Comparison of ENCODE assay signal across 8 cellular contexts in genomic region chr9:34701769-34702736, GRCh38. TPM values are rescaled to one million over a fixed set of nuclear protein-coding genes. Genes with fewer than 3 reads are reported as not detected.
DNase-seq lines count a peak whose midpoint lies in the region; ATAC-seq and TF ChIP-seq lines count a peak whose summit lies in the region.

No MANE protein-coding gene starts in this region.

- intact Hi-C loops in head of caudate nucleus (cut with DNase I): loop anchor here (5.0 kb wide), 1 partner anchor 40 kb away; the partner anchor contains the start of gene CCL27
- intact Hi-C loops in testis (cut with DNase I; ENCODE audit: low total_unique reads): loop anchor here (10.0 kb wide), 1 partner anchor 87 kb away; the partner anchor contains the start of gene RPP25L

- H3K4me1 ChIP-seq in BLaER1 (peaks cover 9% of the 10 kb centered on the region; the same call in 1 of the 2 replicates), Loucy (ENCODE audit: insufficient read depth, low read length, poor library complexity, severe bottlenecking) (no peaks in the 10 kb centered on the region), osteoblast (ENCODE audit: insufficient read depth, low read length) (peaks cover 3% of the 10 kb centered on the region), testis (no peaks in the 10 kb centered on the region)

- H3K79me2 ChIP-seq in Loucy (ENCODE audit: insufficient read depth, low read length) (no peaks in the 10 kb centered on the region), osteoblast (ENCODE audit: insufficient read depth, low read length) (no peaks in the 10 kb centered on the region)

- WGBS in testis, 2 donors: 1 to 2% methylated on average over 26 to 30 of the region's 30 CpGs

- H3K9me3 ChIP-seq in BLaER1: no peaks in the 10 kb centered on the region
- no peaks in the 10 kb centered on the region for H3K9me3 ChIP-seq in Loucy (ENCODE audit: insufficient read depth, low read depth, low read length)
- no peaks in the 10 kb centered on the region for H3K9me3 ChIP-seq in osteoblast (ENCODE audit: low read depth, low read length)
- no peaks in the 10 kb centered on the region for H3K9me3 ChIP-seq in testis

- H4K20me1 ChIP-seq in BLaER1 (no peaks in the 10 kb centered on the region), Loucy (ENCODE audit: insufficient read depth, low read length, poor library complexity, severe bottlenecking) (no peaks in the 10 kb centered on the region), osteoblast (ENCODE audit: insufficient read depth, low read length) (no peaks in the 10 kb centered on the region)

- H3K9ac ChIP-seq in BLaER1 (peak overlapping the region; percentile 51; the same call in 1 of the 2 replicates), Loucy (ENCODE audit: low read depth, low read length, poor library complexity, severe bottlenecking) (no peak overlapping the region)

- DNase-seq in SKM-1 treated with dmso at 0.1 percent for 144 hours (lab: John Stamatoyannopoulos, UW; ENCODE audit: unreplicated experiment): peak; percentile 74
- DNase-seq in activated naive CD8-positive, alpha-beta T cell treated with anti-CD3 and anti-CD28 coated beads, Interleukin-2, amount 10 ng/mL, durations not matched to agents 7 days and 5 days: peak; percentile 82
- peak; percentile 76 to 94 (median 89) for DNase-seq in head of caudate nucleus
- peak; percentile 97 for DNase-seq in osteoblast (ENCODE audit: insufficient read length, low spot score, missing footprints)
- DNase-seq in testis: peak; percentile 92

- no peaks in the 10 kb centered on the region for H3K9me3 Mint-ChIP-seq in activated naive CD8-positive, alpha-beta T cell treated with anti-CD3 and anti-CD28 coated beads, Interleukin-2, amount 10 ng/mL, durations not matched to agents 7 days and 5 days

- H3K27me3 Mint-ChIP-seq in activated naive CD8-positive, alpha-beta T cell treated with anti-CD3 and anti-CD28 coated beads, Interleukin-2, amount 10 ng/mL, durations not matched to agents 7 days and 5 days: peaks cover 22% of the 10 kb centered on the region

- H3F3A ChIP-seq in Loucy (ENCODE audit: low read depth): no peaks in the 10 kb centered on the region

- H3K27ac ChIP-seq in BLaER1 (no peak overlapping the region), osteoblast (ENCODE audit: low read depth, low read length) (no peak overlapping the region), testis (peak overlapping the region; percentile 9 to 63)

- H2AFZ ChIP-seq in Loucy (ENCODE audit: low read length) (peak overlapping the region; percentile 77), osteoblast (ENCODE audit: low read length) (peak overlapping the region; percentile 98)

- POLR2A ChIA-PET in activated naive CD8-positive, alpha-beta T cell treated with anti-CD3 and anti-CD28 coated beads, Interleukin-2, amount 10 ng/mL, durations not matched to agents 7 days and 5 days (lab: Charles Lee): no interaction called here

- no peak for TF ChIP-seq POLR2A in testis (IDR thresholded peaks at IDR 0.05)

- no peaks in the 10 kb centered on the region for H3K36me3 Mint-ChIP-seq in activated naive CD8-positive, alpha-beta T cell treated with anti-CD3 and anti-CD28 coated beads, Interleukin-2, amount 10 ng/mL, durations not matched to agents 7 days and 5 days

- H3K36me3 ChIP-seq in BLaER1: no peaks in the 10 kb centered on the region
- H3K36me3 ChIP-seq in Loucy (ENCODE audit: insufficient read depth, low read length): no peaks in the 10 kb centered on the region
- H3K36me3 ChIP-seq in osteoblast (ENCODE audit: insufficient read depth, low read length): no peaks in the 10 kb centered on the region
- no peaks in the 10 kb centered on the region for H3K36me3 ChIP-seq in testis (ENCODE audit: low read depth, missing control alignments)

- TF ChIP-seq CTCF in Loucy (conservative IDR thresholded peaks at IDR 0.05; ENCODE audit: low read length) (peak; percentile 95), osteoblast (IDR thresholded peaks at IDR 0.05; ENCODE audit: extremely low read depth, low read depth, low read length) (peak; percentile 100), testis (IDR thresholded peaks at IDR 0.05) (peak; percentile 83 to 96 (median 96))

- peak overlapping the region; percentile 69 for H3K4me3 ChIP-seq in BLaER1
- peak overlapping the region; percentile 65 for H3K4me3 ChIP-seq in Loucy (ENCODE audit: low read length, poor library complexity, severe bottlenecking)
- H3K4me3 ChIP-seq in osteoblast (ENCODE audit: insufficient read depth, low read length): peak overlapping the region; percentile 84
- H3K4me3 ChIP-seq in testis: peak overlapping the region; percentile 60 to 78

- peak overlapping the region; percentile 72 for H3K4me3 Mint-ChIP-seq in activated naive CD8-positive, alpha-beta T cell treated with anti-CD3 and anti-CD28 coated beads, Interleukin-2, amount 10 ng/mL, durations not matched to agents 7 days and 5 days

- H3K4me2 ChIP-seq in BLaER1 (peak overlapping the region; percentile 86), Loucy (ENCODE audit: low read depth, low read length, poor library complexity, severe bottlenecking) (peak overlapping the region; percentile 64), osteoblast (ENCODE audit: insufficient read depth, low read length) (peak overlapping the region; percentile 100)

- peak; percentile 71 for ATAC-seq in GM21367 (IDR thresholded peaks at IDR 0.05; ENCODE audit: unreplicated experiment)
- peak; percentile 70 for ATAC-seq in activated naive CD8-positive, alpha-beta T cell treated with anti-CD3 and anti-CD28 coated beads, Interleukin-2, amount 10 ng/mL, durations not matched to agents 7 days and 5 days (ENCODE audit: low read depth)

- H3K27me3 ChIP-seq in BLaER1 (peaks cover 34% of the 10 kb centered on the region), Loucy (ENCODE audit: insufficient read depth, low read length, poor library complexity, severe bottlenecking) (no peaks in the 10 kb centered on the region), osteoblast (ENCODE audit: insufficient read depth, low read length) (peaks cover 4% of the 10 kb centered on the region), testis (no peaks in the 10 kb centered on the region)

- H3K27ac Mint-ChIP-seq in activated naive CD8-positive, alpha-beta T cell treated with anti-CD3 and anti-CD28 coated beads, Interleukin-2, amount 10 ng/mL, durations not matched to agents 7 days and 5 days: no peak overlapping the region

- H3K9me2 ChIP-seq in Loucy (replicated peaks; ENCODE audit: low read depth, low read length): no peaks in the 10 kb centered on the region

- peaks cover 8% of the 10 kb centered on the region for H3K4me1 Mint-ChIP-seq in activated naive CD8-positive, alpha-beta T cell treated with anti-CD3 and anti-CD28 coated beads, Interleukin-2, amount 10 ng/mL, durations not matched to agents 7 days and 5 days

RNA-seq across cellular contexts. Expression of gene CCL21, which starts 7.9 kb away (rescaled TPM):
- total RNA-seq in activated naive CD8-positive, alpha-beta T cell treated with anti-CD3 and anti-CD28 coated beads, Interleukin-2, amount 10 ng/mL, durations not matched to agents 7 days and 5 days: not detected
- total RNA-seq in osteoblast: not detected in 2 replicates
- 1 to 10 TPM; 1.7 to 2.0 TPM for total RNA-seq in testis
- 76.3 TPM for polyA plus RNA-seq in testis (ENCODE audit: insufficient read depth, low read depth, low replicate concordance)

RNA-seq across cellular contexts. Expression of gene CCL19, which starts 11.0 kb away (rescaled TPM):
- total RNA-seq in activated naive CD8-positive, alpha-beta T cell treated with anti-CD3 and anti-CD28 coated beads, Interleukin-2, amount 10 ng/mL, durations not matched to agents 7 days and 5 days: not detected
- total RNA-seq in osteoblast (not detected in 2 replicates), testis (not detected)
- polyA plus RNA-seq in testis (ENCODE audit: insufficient read depth, low read depth, low replicate concordance): 15.5 TPM

RNA-seq across cellular contexts. Expression of gene CCL27, which starts 39.6 kb away (rescaled TPM):
- under 1 TPM in 1 of 2 experiments, not detected in 1; 0.43 TPM for total RNA-seq in activated naive CD8-positive, alpha-beta T cell treated with anti-CD3 and anti-CD28 coated beads, Interleukin-2, amount 10 ng/mL, durations not matched to agents 7 days and 5 days
- total RNA-seq in osteoblast: 0.36 TPM in 1 of 2 replicates, not detected in the other
- total RNA-seq in testis: 1 to 10 TPM in 1 of 2 donors, not detected in 1; 3.1 TPM
- 1.4 TPM for polyA plus RNA-seq in testis (ENCODE audit: insufficient read depth, low read depth, low replicate concordance)

RNA-seq across cellular contexts. Expression of gene IL11RA, which starts 50.1 kb away (rescaled TPM):
- total RNA-seq in activated naive CD8-positive, alpha-beta T cell treated with anti-CD3 and anti-CD28 coated beads, Interleukin-2, amount 10 ng/mL, durations not matched to agents 7 days and 5 days: 10 to 100 TPM; 77.0 to 79.1 TPM
- 34.4 and 38.0 TPM in 2 replicates for total RNA-seq in osteoblast
- 10 to 100 TPM; 39.8 to 58.0 TPM for total RNA-seq in testis
- 28.7 TPM for polyA plus RNA-seq in testis (ENCODE audit: insufficient read depth, low read depth, low replicate concordance)

RNA-seq across cellular contexts. Expression of gene GALT, which starts 55.6 kb away (rescaled TPM):
- 100 to 1,000 TPM; 119 to 127 TPM for total RNA-seq in activated naive CD8-positive, alpha-beta T cell treated with anti-CD3 and anti-CD28 coated beads, Interleukin-2, amount 10 ng/mL, durations not matched to agents 7 days and 5 days
- 32.6 and 38.9 TPM in 2 replicates for total RNA-seq in osteoblast
- 10 to 100 TPM; 46.1 to 55.6 TPM for total RNA-seq in testis
- 25.9 TPM for polyA plus RNA-seq in testis (ENCODE audit: insufficient read depth, low read depth, low replicate concordance)

Comparison
In these comparisons a context has a peak if more than half of its experiments do, and no peak if none do; other contexts are left out.
1. H3K27ac ChIP-seq: peak in testis (2 of 2); none in BLaER1 (single experiment) and osteoblast (single experiment).
2. Peak in every context shown above with its lines, with median percentiles within 50 percentile points of each other: H3K4me2 ChIP-seq, H3K4me3 ChIP-seq, CTCF ChIP-seq and DNase-seq.